ENCODE assay signal across 8 cellular contexts in the genomic region with DNA sequence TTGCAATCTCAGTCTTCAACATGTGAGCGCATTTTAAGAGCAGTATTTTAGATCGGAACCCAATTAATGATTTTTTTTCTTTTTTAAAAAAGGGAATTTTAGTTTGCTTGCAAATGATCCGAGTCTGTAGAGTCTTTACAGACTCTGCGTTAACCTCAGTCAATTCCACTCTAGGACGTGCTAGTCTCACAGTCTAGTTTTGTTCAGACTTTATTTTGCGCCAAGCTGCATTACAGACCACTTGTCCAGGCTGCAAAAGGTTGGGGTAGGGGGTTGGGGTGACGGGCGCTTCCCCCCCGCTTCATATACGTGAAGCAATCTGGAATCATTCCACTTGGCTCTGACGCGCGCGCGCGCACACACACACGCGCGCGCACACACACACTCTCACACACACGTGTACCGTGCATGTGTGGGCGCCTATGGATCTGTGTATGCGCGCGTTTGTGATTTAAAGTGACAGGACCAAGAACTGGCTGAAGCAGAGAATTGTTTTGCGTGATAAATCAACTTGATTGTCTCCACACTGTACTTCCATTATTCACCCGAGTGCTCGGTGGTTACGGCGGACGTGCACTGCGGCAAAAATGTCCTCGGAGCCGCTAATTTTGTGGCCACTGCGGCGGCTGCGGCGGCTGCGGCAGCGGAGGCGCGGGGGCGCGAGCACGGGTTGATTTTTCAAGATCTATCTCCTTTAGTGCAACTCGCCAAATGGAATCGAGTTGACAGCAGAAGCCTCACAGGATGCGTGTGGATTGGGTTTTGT. TPM values are rescaled to one million over a fixed set of nuclear protein-coding genes. Genes with fewer than 3 reads are reported as not detected.
A peak's percentile ranks its signal among the peaks of the same experiment; 100 is the strongest.
DNase-seq lines count a peak whose midpoint lies in the region; ATAC-seq, FAIRE-seq and TF ChIP-seq lines count a peak whose summit lies in the region.

No MANE protein-coding gene starts in this region.

- POLR2A ChIA-PET in Panc1 (lab: Charles Lee): no interaction called here

- H3K36me3 ChIP-seq in Panc1 (ENCODE audit: control insufficient read depth, insufficient read depth, low read length): no peaks in the 10 kb centered on the region
- H3K36me3 ChIP-seq in astrocyte (ENCODE audit: insufficient read depth, low read length): no peaks in the 10 kb centered on the region
- H3K36me3 ChIP-seq in right atrium auricular region: no peaks in the 10 kb centered on the region

- H3K36me3 Mint-ChIP-seq in astrocyte (ENCODE audit: low read depth, unreplicated experiment): no peaks in the 10 kb centered on the region

- ATAC-seq in Panc1 (peak; percentile 66), HG02759 (IDR thresholded peaks at IDR 0.05; ENCODE audit: unreplicated experiment) (no peak), HG03025 (IDR thresholded peaks at IDR 0.05; ENCODE audit: low FRiP score, unreplicated experiment) (no peak)

- H3K27me3 ChIP-seq in Panc1 (ENCODE audit: control insufficient read depth, insufficient read depth, low read length) (no peaks in the 10 kb centered on the region), astrocyte (ENCODE audit: insufficient read depth, low read length) (peaks cover 47% of the 10 kb centered on the region), right atrium auricular region (no peaks in the 10 kb centered on the region)

- peaks cover 2% of the 10 kb centered on the region for H3K4me1 Mint-ChIP-seq in astrocyte (ENCODE audit: low read depth, unreplicated experiment)

- H3K27me3 Mint-ChIP-seq in astrocyte (ENCODE audit: low read depth, unreplicated experiment): peaks cover 55% of the 10 kb centered on the region

- no peak overlapping the region for H3K27ac Mint-ChIP-seq in astrocyte (ENCODE audit: unreplicated experiment)

- no TSS peak for BruUV-seq in Panc1 (replicated peaks; lab: Mats Ljungman, UMichigan)

- peak; percentile 20 for DNase-seq in stimulated activated CD4-positive, alpha-beta T cell treated with anti-CD3 and anti-CD28 coated beads, Interleukin-1b, Interleukin-23, amount 100 ng/mL, for 48 hours
- no peak for DNase-seq in stimulated activated CD4-positive, alpha-beta T cell treated with anti-CD3 and anti-CD28 coated beads, Interleukin-12 subunit alpha, Interleukin-12 subunit beta, amount 100 ng/mL, for 4 hours
- no peak for DNase-seq in Panc1 (ENCODE audit: low read depth, low spot score)
- peak; percentile 16 for DNase-seq in astrocyte (ENCODE audit: low read depth)
- DNase-seq in right atrium auricular region (ENCODE audit: low spot score): no peak
- DNase-seq in pons (ENCODE audit: low spot score): peak; percentile 74

- peak overlapping the region; percentile 82 for H3K4me3 Mint-ChIP-seq in astrocyte (ENCODE audit: unreplicated experiment)

- H3K27ac ChIP-seq in Panc1 (ENCODE audit: low read length): peak overlapping the region; percentile 45
- H3K27ac ChIP-seq in astrocyte (ENCODE audit: low read depth, low read length): no peak overlapping the region
- H3K27ac ChIP-seq in right atrium auricular region: peak overlapping the region; percentile 97 to 99

- FAIRE-seq in astrocyte (lab: Jason Lieb, UNC): no peak

- H3K4me1 ChIP-seq in Panc1 (ENCODE audit: control insufficient read depth, insufficient read depth, low read length) (peaks cover 39% of the 10 kb centered on the region), astrocyte (ENCODE audit: insufficient read depth, low read length) (peaks cover 2% of the 10 kb centered on the region), right atrium auricular region (peaks cover 0 to 43% of the 10 kb centered on the region in 2 donors)

- CTCF ChIA-PET in Panc1 (lab: Charles Lee): interaction anchor here (0.7 kb wide), 1 partner anchor 396 kb away, joined by 3 read pairs; no protein-coding TSS in a partner anchor

- TF ChIP-seq CTCF in Panc1 (IDR thresholded peaks at IDR 0.05) (no peak), astrocyte (IDR thresholded peaks at IDR 0.05; ENCODE audit: insufficient read depth, low read depth, low read length) (no peak), right atrium auricular region (IDR thresholded peaks at IDR 0.05) (no peak)

- in situ Hi-C loops in Panc1 (cut with HindIII; ENCODE audit: low pct_unique_long_range_greater_than_20kb, low sequenced_read_pairs): no loop called here

- peak overlapping the region; percentile 78 to 81 for H3K4me3 ChIP-seq in Panc1 (ENCODE audit: low read depth in 2 of 2, low read length in 2 of 2)
- H3K4me3 ChIP-seq in astrocyte (ENCODE audit: insufficient read depth, low read depth, low read length): peak overlapping the region; percentile 89
- peak overlapping the region; percentile 71 to 78 for H3K4me3 ChIP-seq in right atrium auricular region

- peak overlapping the region; percentile 88 for H2AFZ ChIP-seq in astrocyte (ENCODE audit: low read depth, low read length)

- H4K20me1 ChIP-seq in astrocyte (ENCODE audit: insufficient read depth, low read length): peaks cover 7% of the 10 kb centered on the region

- H3K9ac ChIP-seq in astrocyte (ENCODE audit: low read length): peak overlapping the region; percentile 75

- H3K9me3 Mint-ChIP-seq in astrocyte (ENCODE audit: unreplicated experiment): no peaks in the 10 kb centered on the region

- no peaks in the 10 kb centered on the region for H3K79me2 ChIP-seq in astrocyte (ENCODE audit: insufficient read depth, low read length)

- peak overlapping the region; percentile 93 for H3K4me2 ChIP-seq in astrocyte (ENCODE audit: low read length)

- intact Hi-C loops in Panc1 (cut with micrococcal nuclease; ENCODE audit: unreplicated experiment): loop anchor here (5.0 to 10.0 kb wide), 2 partner anchors 280 to 398 kb away; no protein-coding TSS in a partner anchor

- no peaks in the 10 kb centered on the region for H3K9me3 ChIP-seq in Panc1 (ENCODE audit: control insufficient read depth, insufficient read depth, low read depth, low read length)
- no peaks in the 10 kb centered on the region for H3K9me3 ChIP-seq in astrocyte (ENCODE audit: insufficient read depth, low read depth, low read length)
- no peaks in the 10 kb centered on the region for H3K9me3 ChIP-seq in right atrium auricular region

RNA-seq across cellular contexts. Expression of a gene that starts 25.5 kb away (rescaled TPM):
- total RNA-seq in Panc1 (2021; ENCODE audit: unreplicated experiment) (20.9 TPM), astrocyte (4.6 and 7.2 TPM in 2 replicates), right atrium auricular region (10 to 100 TPM; 75.3 to 81.3 TPM)
- 6.6 TPM for polyA plus RNA-seq in Panc1 (2012; ENCODE audit: insufficient read length)

Comparison
In these comparisons a context has a peak if more than half of its experiments do, and no peak if none do; other contexts are left out.
1. DNase-seq: peak in stimulated activated CD4-positive, alpha-beta T cell treated with anti-CD3 and anti-CD28 coated beads, Interleukin-1b, Interleukin-23, amount 100 ng/mL, for 48 hours (single experiment), astrocyte (single experiment) and pons (single experiment); none in stimulated activated CD4-positive, alpha-beta T cell treated with anti-CD3 and anti-CD28 coated beads, Interleukin-12 subunit alpha, Interleukin-12 subunit beta, amount 100 ng/mL, for 4 hours (single experiment), Panc1 (single experiment) and right atrium auricular region (single experiment).
2. Peak in every context shown above with its lines, with median percentiles within 50 percentile points of each other: H3K4me3 ChIP-seq.